ENCODE assay signal across 17 cellular contexts in genomic region chr2:64267699-64268098, GRCh38.
A peak's percentile ranks its signal among the peaks of the same experiment; 100 is the strongest.
DNase-seq lines count a peak whose midpoint lies in the region; ATAC-seq, FAIRE-seq and TF ChIP-seq lines count a peak whose summit lies in the region.
"Had no signal": no experiment of that assay in that cellular context is flagged by ENCODE, and none has a peak within 500 bp of the region (broad histone marks: within the 10 kb centered on the region; RNA-seq: fewer than 3 reads in every experiment).

No MANE protein-coding gene starts in this region.

- no peak for TF ChIP-seq RAD21 in K562 (CRISPR knock-in tag; conservative IDR thresholded peaks at IDR 0.05 in 1 of 2, IDR thresholded peaks at IDR 0.05 in 1 of 2)

- peaks cover 74% of the 10 kb centered on the region for H3K4me1 ChIP-seq in HUES6 (ENCODE audit: control insufficient read depth, insufficient read depth, low read length)
- H3K4me1 ChIP-seq in K562 (replicated peaks in 1 of 2; ENCODE audit: control insufficient read depth in 2 of 2, insufficient read depth in 2 of 2, low read length in 2 of 2): no peaks in the 10 kb centered on the region
- H3K4me1 ChIP-seq in rectal smooth muscle tissue (ENCODE audit: control insufficient read depth, insufficient read depth, low read length): peaks cover 6% of the 10 kb centered on the region
- peaks cover 6% of the 10 kb centered on the region for H3K4me1 ChIP-seq in body of pancreas

- ATAC-seq in K562 (no peak), natural killer cell (no peak), body of pancreas (no peak), GM21786 (IDR thresholded peaks at IDR 0.05; ENCODE audit: unreplicated experiment) (no peak)
- ATAC-seq: mucosa of descending colon, T-helper 17 cell had no signal

- intact Hi-C loops in K562 (cut with micrococcal nuclease) (no loop called here), natural killer cell (cut with micrococcal nuclease) (no loop called here), body of pancreas (cut with DNase I) (no loop called here)

- WGBS in K562 (ENCODE audit: insufficient coverage, low coverage, missing lambda C conversion rate): 21% methylated on average over 1 of the region's 1 CpG
- 58 to 61% methylated on average over 1 of the region's 1 CpG for WGBS in body of pancreas, 2 donors

- H3K4me3 Mint-ChIP-seq in natural killer cell: no peak overlapping the region
- H3K4me3 Mint-ChIP-seq: T-helper 17 cell had no signal

- peak overlapping the region; percentile 32 for H3K9ac ChIP-seq in HUES6 (ENCODE audit: low read length)
- H3K9ac ChIP-seq in K562 (ENCODE audit: insufficient read depth in 1 of 2, low read depth in 2 of 2, low read length in 2 of 2): no peak overlapping the region
- no peak overlapping the region for H3K9ac ChIP-seq in rectal smooth muscle tissue (ENCODE audit: low read length)

- TF ChIP-seq CTCF in K562 (IDR thresholded peaks at IDR 0.05 in 2 of 3, conservative IDR thresholded peaks at IDR 0.05 in 1 of 3; ENCODE audit: insufficient read depth in 2 of 3, low read depth in 1 of 3, low read length in 3 of 3) (no peak), natural killer cell (IDR thresholded peaks at IDR 0.05) (no peak), body of pancreas (IDR thresholded peaks at IDR 0.05) (no peak)

- H3K4me3 ChIP-seq in HUES6 (ENCODE audit: low read depth, low read length) (no peak overlapping the region), K562 (no peak overlapping the region), rectal smooth muscle tissue (ENCODE audit: low read length) (peak overlapping the region; percentile 34), body of pancreas (no peak overlapping the region)
- H3K4me3 ChIP-seq: mucosa of descending colon, ovary, thyroid gland had no signal

- H3K4me1 Mint-ChIP-seq in natural killer cell: no peaks in the 10 kb centered on the region

- in situ Hi-C loops in K562 (cut with MboI): no loop called here

- no peak for DNase-seq in K562 (ENCODE audit: extremely low read depth in 1 of 4, low spot score in 3 of 4)
- DNase-seq in iPS DF 4.7 (ENCODE audit: extremely low read depth, low spot score): peak; percentile 58
- DNase-seq in natural killer cell: no peak
- no peak for DNase-seq in NK-92 treated with Interleukin-12 subunit alpha and Interleukin-12 subunit beta, amount 100 ng/mL, for 24 hours (lab: John Stamatoyannopoulos, UW)
- no peak for DNase-seq in body of pancreas
- DNase-seq: activated CD4-positive, CD25-positive, alpha-beta regulatory T cell treated with anti-CD3 and anti-CD28 coated beads, Interleukin-2, amount 50 U/mL, for 72 hours; activated naive CD4-positive, alpha-beta T cell treated with Interleukin-2 at 50 U/mL for 16 hours; cortex of kidney; mucosa of descending colon; ovary; small intestine; T-helper 17 cell; thyroid gland had no signal

- no peak for TF ChIP-seq EP300 in K562 (IDR thresholded peaks at IDR 0.05; ENCODE audit: low read length)

- H3K9me1 ChIP-seq in K562 (ENCODE audit: control insufficient read depth, insufficient read depth, low read length): no peaks in the 10 kb centered on the region

- H4K20me1 ChIP-seq in K562 (replicated peaks; ENCODE audit: control insufficient read depth, insufficient read depth, low read length): no peaks in the 10 kb centered on the region

- TF ChIP-seq POLR2A in K562 (conservative IDR thresholded peaks at IDR 0.05) (no peak), body of pancreas (IDR thresholded peaks at IDR 0.05) (no peak)

- FAIRE-seq in K562 (lab: Jason Lieb, UNC): no peak
- FAIRE-seq: D721Med, small intestine had no signal

- H3K27me3 Mint-ChIP-seq in natural killer cell (ENCODE audit: low read depth in 2 of 2): peaks cover 3 to 9% of the 10 kb centered on the region in 2 donors
- H3K27me3 Mint-ChIP-seq: T-helper 17 cell had no signal

- H3K36me3 ChIP-seq in HUES6 (ENCODE audit: control insufficient read depth, insufficient read depth, low read length) (peaks cover 40% of the 10 kb centered on the region), K562 (ENCODE audit: control insufficient read depth, insufficient read depth, low read length) (no peaks in the 10 kb centered on the region), rectal smooth muscle tissue (ENCODE audit: control insufficient read depth, insufficient read depth, low read length) (no peaks in the 10 kb centered on the region), body of pancreas (replicated peaks in 1 of 2; ENCODE audit: insufficient read depth in 1 of 2, low read depth in 2 of 2) (no peaks in the 10 kb centered on the region)
- H3K36me3 ChIP-seq: ovary, thyroid gland had no signal

- H3K4me2 ChIP-seq in K562 (ENCODE audit: insufficient read depth, low read length): no peak overlapping the region

- POLR2A ChIA-PET in K562 (lab: Yijun Ruan, JAX): interaction anchor here (0.6 kb wide), 1 partner anchor 16 kb away, joined by 3 read pairs; no protein-coding TSS in a partner anchor

- H3K27me3 ChIP-seq in HUES6 (ENCODE audit: control insufficient read depth, insufficient read depth, low read length) (no peaks in the 10 kb centered on the region), K562 (ENCODE audit: control insufficient read depth in 2 of 2, insufficient read depth in 2 of 2, low read length in 2 of 2) (no peaks in the 10 kb centered on the region), rectal smooth muscle tissue (ENCODE audit: control insufficient read depth, insufficient read depth, low read length) (no peaks in the 10 kb centered on the region), body of pancreas (no peaks in the 10 kb centered on the region)
- H3K27me3 ChIP-seq: ovary, thyroid gland had no signal

- no peak overlapping the region for H3K27ac Mint-ChIP-seq in natural killer cell
- H3K27ac Mint-ChIP-seq: T-helper 17 cell had no signal

- H3K9me3 Mint-ChIP-seq in natural killer cell: no peaks in the 10 kb centered on the region

- no peaks in the 10 kb centered on the region for H3K79me2 ChIP-seq in K562 (ENCODE audit: control insufficient read depth, insufficient read depth, low read length)

- no peaks in the 10 kb centered on the region for H3K36me3 Mint-ChIP-seq in natural killer cell

- H3K27ac ChIP-seq in HUES6 (ENCODE audit: low read depth, low read length): peak overlapping the region; percentile 66
- H3K27ac ChIP-seq in K562 (ENCODE audit: extremely low read depth, low read depth, low read length): no peak overlapping the region
- no peak overlapping the region for H3K27ac ChIP-seq in rectal smooth muscle tissue (ENCODE audit: low read depth, low read length)
- no peak overlapping the region for H3K27ac ChIP-seq in body of pancreas
- H3K27ac ChIP-seq: ovary had no signal

- H2AFZ ChIP-seq in K562 (ENCODE audit: low read depth, low read length): no peak overlapping the region

- BruUV-seq in K562 (replicated peaks; lab: Mats Ljungman, UMichigan): no TSS peak

- H3K9me3 ChIP-seq in HUES6 (ENCODE audit: control insufficient read depth, insufficient read depth, low read depth, low read length) (no peaks in the 10 kb centered on the region), K562 (replicated peaks; ENCODE audit: control insufficient read depth, insufficient read depth, low read depth, low read length) (no peaks in the 10 kb centered on the region), body of pancreas (no peaks in the 10 kb centered on the region)
- H3K9me3 ChIP-seq: mucosa of descending colon, ovary, thyroid gland had no signal

- CTCF ChIA-PET in K562 (lab: Yijun Ruan, JAX; ENCODE audit: low intra/inter-chr PET ratio): no interaction called here

TF ChIP-seq in K562, 482 proteins besides CTCF, POLR2A, EP300 and RAD21:
- TF ChIP-seq ARID1B (IDR thresholded peaks at IDR 0.05): no peak
- TF ChIP-seq NCOR1 (IDR thresholded peaks at IDR 0.05): no peak
- TF ChIP-seq SMARCA4 (IDR thresholded peaks at IDR 0.05): no peak
- TF ChIP-seq POLR2G (IDR thresholded peaks at IDR 0.05; ENCODE audit: low read depth, low read length): no peak
- TF ChIP-seq ILF3 (IDR thresholded peaks at IDR 0.05; ENCODE audit: borderline replicate concordance): no peak
- no peak for TF ChIP-seq PATZ1 (CRISPR knock-in tag; IDR thresholded peaks at IDR 0.05; ENCODE audit: borderline replicate concordance)
- TF ChIP-seq SPI1 (IDR thresholded peaks at IDR 0.05; ENCODE audit: borderline replicate concordance, low read depth, low read length): 0 out of 2 replicates have a peak, but pooled peaks have one; percentile 21
